Comparison of ENCODE assay signal across 12 cellular contexts in the genomic region with DNA sequence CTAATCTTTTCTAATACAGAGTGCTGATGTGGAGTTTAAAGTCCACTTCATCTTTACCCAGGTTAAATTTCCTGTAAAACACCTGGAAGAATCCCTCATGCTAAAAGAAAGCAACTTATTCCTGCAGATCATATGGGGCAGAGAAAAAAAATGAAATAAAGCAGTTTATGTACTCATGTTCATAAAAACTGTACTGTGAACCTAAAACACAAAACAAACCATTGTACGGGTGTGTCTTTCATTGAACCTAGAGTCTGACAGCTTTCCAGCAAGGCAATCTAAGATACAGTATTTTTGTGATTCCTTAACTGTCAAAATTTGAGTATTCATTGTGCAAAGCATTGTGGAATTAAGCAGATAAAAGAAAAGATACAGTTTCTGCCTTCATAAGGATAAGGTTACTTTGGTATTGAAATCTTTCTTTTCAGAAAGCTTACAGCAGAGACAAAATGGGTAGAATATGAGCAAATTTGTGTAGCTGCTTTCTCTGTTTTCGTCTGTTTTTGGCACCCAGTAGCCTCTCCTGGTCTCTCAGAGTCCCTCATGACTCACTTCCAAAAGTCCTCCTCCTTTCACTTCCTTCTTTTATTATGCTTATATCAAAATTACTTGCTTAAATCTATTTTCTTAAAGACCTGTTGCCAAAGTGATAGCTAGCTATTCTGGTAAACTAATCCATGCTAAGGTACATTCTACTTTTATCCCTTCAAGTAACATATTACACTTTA. TPM values are rescaled to one million over a fixed set of nuclear protein-coding genes. Genes with fewer than 3 reads are reported as not detected.
A peak's percentile ranks its signal among the peaks of the same experiment; 100 is the strongest.
DNase-seq lines count a peak whose midpoint lies in the region; ATAC-seq and TF ChIP-seq lines count a peak whose summit lies in the region.
"Had no signal": no experiment of that assay in that cellular context is flagged by ENCODE, and none has a peak within 500 bp of the region (broad histone marks: within the 10 kb centered on the region; RNA-seq: fewer than 3 reads in every experiment).

No MANE protein-coding gene starts in this region.

- CTCF ChIA-PET in activated CD8-positive, alpha-beta T cell treated with anti-CD3 and anti-CD28 coated beads for 36 hours (lab: Charles Lee): interaction anchor here (1.0 to 1.2 kb wide), 4 partner anchors 23 to 94 kb away, joined by 3 to 4 read pairs (median 3); no protein-coding TSS in a partner anchor

- H3K27me3 ChIP-seq in colonic mucosa (no peaks in the 10 kb centered on the region), lower lobe of right lung (ENCODE audit: low read depth) (no peaks in the 10 kb centered on the region)
- H3K27me3 ChIP-seq: adrenal gland had no signal

- no peak overlapping the region for H3K4me3 ChIP-seq in colonic mucosa
- H3K4me3 ChIP-seq in lower lobe of right lung: no peak overlapping the region
- H3K4me3 ChIP-seq: adrenal gland, GM23338 had no signal

- no peak overlapping the region for H3K4me3 Mint-ChIP-seq in activated CD8-positive, alpha-beta T cell treated with anti-CD3 and anti-CD28 coated beads for 36 hours
- H3K4me3 Mint-ChIP-seq: GM23338; stimulated activated naive CD8-positive, alpha-beta T cell treated with anti-CD3 and anti-CD28 coated beads, Interleukin-15, amount 100 ng/mL, for 72 hours had no signal

- H3K9ac ChIP-seq in colonic mucosa (ENCODE audit: low read depth in 2 of 2, low read length in 2 of 2): no peak overlapping the region

- no peaks in the 10 kb centered on the region for H3K27me3 Mint-ChIP-seq in activated CD8-positive, alpha-beta T cell treated with anti-CD3 and anti-CD28 coated beads for 36 hours
- H3K27me3 Mint-ChIP-seq: stimulated activated naive CD8-positive, alpha-beta T cell treated with anti-CD3 and anti-CD28 coated beads, Interleukin-15, amount 100 ng/mL, for 72 hours had no signal

- intact Hi-C loops in colonic mucosa (cut with DNase I) (no loop called here), lower lobe of right lung (cut with DNase I) (no loop called here)
- intact Hi-C loops in activated CD8-positive, alpha-beta T cell treated with anti-CD3 and anti-CD28 coated beads for 36 hours (cut with micrococcal nuclease): loop anchor here (5.0 kb wide), 1 partner anchor 93 kb away; no protein-coding TSS in a partner anchor

- POLR2A ChIA-PET in activated CD8-positive, alpha-beta T cell treated with anti-CD3 and anti-CD28 coated beads for 36 hours (lab: Charles Lee): interaction anchor here (1.4 kb wide), 1 partner anchor 27 kb away, joined by 7 read pairs; the partner anchor contains the start of gene GLS

- H3K27ac Mint-ChIP-seq in activated CD8-positive, alpha-beta T cell treated with anti-CD3 and anti-CD28 coated beads for 36 hours: no peak overlapping the region
- H3K27ac Mint-ChIP-seq: GM23338 had no signal

- H3K36me3 ChIP-seq in colonic mucosa (no peaks in the 10 kb centered on the region), lower lobe of right lung (no peaks in the 10 kb centered on the region)
- H3K36me3 ChIP-seq: adrenal gland had no signal

- H3K9me3 Mint-ChIP-seq in activated CD8-positive, alpha-beta T cell treated with anti-CD3 and anti-CD28 coated beads for 36 hours: no peaks in the 10 kb centered on the region
- H3K9me3 Mint-ChIP-seq: GM23338; stimulated activated naive CD8-positive, alpha-beta T cell treated with anti-CD3 and anti-CD28 coated beads, Interleukin-15, amount 100 ng/mL, for 72 hours had no signal

- TF ChIP-seq CTCF in colonic mucosa (IDR thresholded peaks at IDR 0.05): no peak
- no peak for TF ChIP-seq CTCF in lower lobe of right lung (IDR thresholded peaks at IDR 0.05)
- no peak for TF ChIP-seq CTCF in activated CD8-positive, alpha-beta T cell treated with anti-CD3 and anti-CD28 coated beads for 36 hours (IDR thresholded peaks at IDR 0.05)

- DNase-seq in AG08396 (ENCODE audit: low spot score): peak; percentile 8
- no peak for DNase-seq in colonic mucosa
- DNase-seq in lower lobe of right lung: no peak
- DNase-seq in activated CD8-positive, alpha-beta T cell treated with anti-CD3 and anti-CD28 coated beads for 36 hours: no peak
- no peak for DNase-seq in NK-92 (lab: John Stamatoyannopoulos, UW; ENCODE audit: unreplicated experiment)
- DNase-seq: NCI-H187 treated with DMSO at 0.1 percent for 48 hours; stimulated activated naive CD8-positive, alpha-beta T cell treated with anti-CD3 and anti-CD28 coated beads, Interleukin-15, amount 100 ng/mL, for 72 hours had no signal

- H3K9me3 ChIP-seq in colonic mucosa (no peaks in the 10 kb centered on the region), lower lobe of right lung (no peaks in the 10 kb centered on the region)
- H3K9me3 ChIP-seq: adrenal gland had no signal

- ATAC-seq in GM19395 (IDR thresholded peaks at IDR 0.05; ENCODE audit: unreplicated experiment) (peak; percentile 67), HG03442 (IDR thresholded peaks at IDR 0.05; ENCODE audit: unreplicated experiment) (peak; percentile 63), lower lobe of right lung (no peak), GM19452 (IDR thresholded peaks at IDR 0.05; ENCODE audit: unreplicated experiment) (no peak)
- ATAC-seq in activated CD8-positive, alpha-beta T cell treated with anti-CD3 and anti-CD28 coated beads for 36 hours: no peak
- ATAC-seq: GM23338; stimulated activated naive CD8-positive, alpha-beta T cell treated with anti-CD3 and anti-CD28 coated beads, Interleukin-15, amount 100 ng/mL, for 72 hours had no signal

- peaks cover 8% of the 10 kb centered on the region for H3K4me1 Mint-ChIP-seq in activated CD8-positive, alpha-beta T cell treated with anti-CD3 and anti-CD28 coated beads for 36 hours (ENCODE audit: low read depth)

- H3K4me1 ChIP-seq in colonic mucosa: peaks cover 5% of the 10 kb centered on the region
- H3K4me1 ChIP-seq in lower lobe of right lung: peaks cover 5% of the 10 kb centered on the region

- H3K27ac ChIP-seq in colonic mucosa: peak overlapping the region; percentile 10
- no peak overlapping the region for H3K27ac ChIP-seq in lower lobe of right lung

- no peaks in the 10 kb centered on the region for H3K36me3 Mint-ChIP-seq in activated CD8-positive, alpha-beta T cell treated with anti-CD3 and anti-CD28 coated beads for 36 hours (ENCODE audit: low read depth)

RNA-seq across cellular contexts. Expression of gene GLS, which starts 26.8 kb away (rescaled TPM):
- total RNA-seq in colonic mucosa (10 to 100 TPM; 50.5 to 72.3 TPM), lower lobe of right lung (180 TPM)
- 100 to 1,000 TPM; 218 to 227 TPM for total RNA-seq in activated CD8-positive, alpha-beta T cell treated with anti-CD3 and anti-CD28 coated beads for 36 hours

Comparison
In these comparisons a context has a peak if more than half of its experiments do, and no peak if none do; other contexts are left out.
1. ATAC-seq: peak in GM19395 (single experiment) and HG03442 (single experiment); none in lower lobe of right lung (0 of 2), GM19452 (single experiment) and activated CD8-positive, alpha-beta T cell treated with anti-CD3 and anti-CD28 coated beads for 36 hours (single experiment).